Comparison of ENCODE assay signal across 8 cellular contexts in genomic region chr17:81294512-81295030, GRCh38. TPM values are rescaled to one million over a fixed set of nuclear protein-coding genes. Genes with fewer than 3 reads are reported as not detected.
DNase-seq lines count a peak whose midpoint lies in the region; ATAC-seq, FAIRE-seq and TF ChIP-seq lines count a peak whose summit lies in the region.

No MANE protein-coding gene starts in this region.

- ATAC-seq in GM21526 (IDR thresholded peaks at IDR 0.05; ENCODE audit: low FRiP score, unreplicated experiment), result peak; percentile 22
- ATAC-seq in left lung, result peak; percentile 23

- TF ChIP-seq CTCF in BE2C (IDR thresholded peaks at IDR 0.05; ENCODE audit: low read depth, low read length), result no peak
- TF ChIP-seq CTCF in MCF 10A (IDR thresholded peaks at IDR 0.05; ENCODE audit: unreplicated experiment), result no peak
- no peak for TF ChIP-seq CTCF in left lung (IDR thresholded peaks at IDR 0.05)
- no peak for TF ChIP-seq CTCF in testis (IDR thresholded peaks at IDR 0.05)

- H3K9me3 ChIP-seq in BE2C, result no peaks in the 10 kb centered on the region
- H3K9me3 ChIP-seq in NT2/D1 (ENCODE audit: insufficient read depth, low read length), result no peaks in the 10 kb centered on the region
- no peaks in the 10 kb centered on the region for H3K9me3 ChIP-seq in left lung
- H3K9me3 ChIP-seq in testis, result no peaks in the 10 kb centered on the region

- H3K9me3 Mint-ChIP-seq in MCF 10A (ENCODE audit: unreplicated experiment), result no peaks in the 10 kb centered on the region

- H3K27me3 ChIP-seq in BE2C, result no peaks in the 10 kb centered on the region
- H3K27me3 ChIP-seq in NT2/D1 (ENCODE audit: insufficient read depth, insufficient read length), result no peaks in the 10 kb centered on the region
- H3K27me3 ChIP-seq in left lung, result no peaks in the 10 kb centered on the region
- no peaks in the 10 kb centered on the region for H3K27me3 ChIP-seq in testis

- H3K36me3 ChIP-seq in BE2C, result no peaks in the 10 kb centered on the region
- peaks cover 16% of the 10 kb centered on the region for H3K36me3 ChIP-seq in NT2/D1 (ENCODE audit: insufficient read depth, insufficient read length, low read length)
- peaks cover 0 to 6% of the 10 kb centered on the region in 2 donors for H3K36me3 ChIP-seq in left lung
- H3K36me3 ChIP-seq in testis (ENCODE audit: low read depth, missing control alignments), result no peaks in the 10 kb centered on the region

- FAIRE-seq in GM19239 (lab: Jason Lieb, UNC), result no peak

- WGBS in testis, 2 donors, result 0 to 2% methylated on average over 8 to 46 of the region's 48 CpGs

- BruUV-seq in MCF 10A (replicated peaks; lab: Mats Ljungman, UMichigan), result TSS peak; percentile 64

- POLR2A ChIA-PET in MCF 10A (lab: Yijun Ruan, JAX), result interaction anchor here (0.6 to 2.6 kb wide), 13 partner anchors 15 to 218 kb away, joined by 3 to 30 read pairs (median 10); partner anchors contain the start of genes ACTG1 and BAHCC1

- DNase-seq in BE2C (no peak), NT2/D1 (ENCODE audit: low read depth, low spot score) (no peak), MCF 10A (ENCODE audit: unreplicated experiment) (no peak), left lung (peak; percentile 50 to 88), testis (peak; percentile 55), NCI-H524 treated with DMSO at 0.1 percent for 48 hours (lab: John Stamatoyannopoulos, UW) (no peak), GM19239 (ENCODE audit: insufficient read length, low spot score) (no peak)

- H3K4me3 Mint-ChIP-seq in MCF 10A (ENCODE audit: unreplicated experiment), result peak overlapping the region; percentile 84

- TF ChIP-seq POLR2A in testis (IDR thresholded peaks at IDR 0.05), result no peak

- peak overlapping the region; percentile 89 for H3K4me3 ChIP-seq in BE2C (ENCODE audit: low read depth, low read length)
- H3K4me3 ChIP-seq in NT2/D1 (ENCODE audit: insufficient read length, low read depth), result peak overlapping the region; percentile 89
- peak overlapping the region; percentile 67 to 89 for H3K4me3 ChIP-seq in left lung
- peak overlapping the region; percentile 72 to 99 for H3K4me3 ChIP-seq in testis

- H3K9ac ChIP-seq in NT2/D1 (ENCODE audit: insufficient read length, low read depth), result peak overlapping the region; percentile 93

- H3K36me3 Mint-ChIP-seq in MCF 10A (ENCODE audit: insufficient read depth, unreplicated experiment), result peaks cover 12% of the 10 kb centered on the region

- H3K27me3 Mint-ChIP-seq in MCF 10A (ENCODE audit: insufficient read depth, unreplicated experiment), result no peaks in the 10 kb centered on the region

- CTCF ChIA-PET in MCF 10A (lab: Yijun Ruan, JAX), result interaction anchor here (1.5 kb wide), 1 partner anchor 36 kb away, joined by 3 read pairs; no protein-coding TSS in a partner anchor

- peaks cover 13% of the 10 kb centered on the region for H3K4me1 Mint-ChIP-seq in MCF 10A (ENCODE audit: insufficient read depth, unreplicated experiment)

- peak overlapping the region; percentile 91 to 94 for H3K27ac ChIP-seq in left lung
- H3K27ac ChIP-seq in testis, result peak overlapping the region; percentile 88 to 93

- peak overlapping the region; percentile 93 for H3K27ac Mint-ChIP-seq in MCF 10A (ENCODE audit: low read depth, unreplicated experiment)

- peaks cover 7% of the 10 kb centered on the region for H3K4me1 ChIP-seq in BE2C
- H3K4me1 ChIP-seq in NT2/D1 (ENCODE audit: insufficient read depth, insufficient read length), result peaks cover 10% of the 10 kb centered on the region
- peaks cover 10 to 57% of the 10 kb centered on the region in 2 donors for H3K4me1 ChIP-seq in left lung
- peaks cover 24% of the 10 kb centered on the region for H3K4me1 ChIP-seq in testis

- intact Hi-C loops in MCF 10A (cut with micrococcal nuclease) (loop anchor here (2.0 kb wide), 1 partner anchor 34 kb away; no protein-coding TSS in a partner anchor), left lung (cut with DNase I) (no loop called here), testis (cut with DNase I; ENCODE audit: low total_unique reads) (no loop called here)

RNA-seq across cellular contexts. Expression of gene SLC38A10, which starts 0.5 kb away (rescaled TPM):
- polyA plus RNA-seq in BE2C (2012; ENCODE audit: insufficient read depth, insufficient read length, low read depth), result 41.2 TPM
- total RNA-seq in MCF 10A (2022) (98.2 and 108 TPM in 2 replicates), left lung (100 to 1,000 TPM in 1 of 2 donors, 10 to 100 TPM in 1; 79.9 to 109 TPM), testis (100 to 1,000 TPM; 131 to 150 TPM)
- polyA plus RNA-seq in testis (ENCODE audit: insufficient read depth, low read depth, low replicate concordance), result 77.1 TPM

RNA-seq across cellular contexts. Expression of gene NDUFAF8, which starts 55.5 kb away (rescaled TPM):
- 287 TPM for polyA plus RNA-seq in BE2C (2012; ENCODE audit: insufficient read depth, insufficient read length, low read depth)
- 95.0 and 95.3 TPM in 2 replicates for total RNA-seq in MCF 10A (2022)
- 10 to 100 TPM; 38.3 to 42.2 TPM for total RNA-seq in left lung
- 10 to 100 TPM; 61.1 to 63.4 TPM for total RNA-seq in testis
- 62.5 TPM for polyA plus RNA-seq in testis (ENCODE audit: insufficient read depth, low read depth, low replicate concordance)

RNA-seq across cellular contexts. Expression of gene TEPSIN, which starts 55.7 kb away (rescaled TPM):
- 43.8 TPM for polyA plus RNA-seq in BE2C (2012; ENCODE audit: insufficient read depth, insufficient read length, low read depth)
- total RNA-seq in MCF 10A (2022) (23.4 and 27.4 TPM in 2 replicates), left lung (10 to 100 TPM; 32.3 to 41.2 TPM), testis (10 to 100 TPM; 55.4 to 83.0 TPM)
- 32.0 TPM for polyA plus RNA-seq in testis (ENCODE audit: insufficient read depth, low read depth, low replicate concordance)

Comparison
In these comparisons a context has a peak if more than half of its experiments do, and no peak if none do; other contexts are left out.
1. DNase-seq: peak in left lung (2 of 2) and testis (single experiment); none in BE2C (single experiment), NT2/D1 (single experiment), MCF 10A (single experiment), NCI-H524 treated with DMSO at 0.1 percent for 48 hours (single experiment) and GM19239 (single experiment).
2. Peak in every context shown above with its lines, with median percentiles within 50 percentile points of each other: H3K4me3 ChIP-seq.